In genomic region chr11:13620063-13620462, GRCh38 we compare ENCODE assay signal across 28 cellular contexts.
"Had no signal": no experiment of that assay in that cellular context is flagged by ENCODE, and none has a peak within 500 bp of the region (broad histone marks: within the 10 kb centered on the region; RNA-seq: fewer than 3 reads in every experiment).

No MANE protein-coding gene starts in this region.

- H3K27ac ChIP-seq: brain microvascular endothelial cell, esophagus muscularis mucosa, foreskin keratinocyte, gastrocnemius medialis had no signal

- H3K36me3 ChIP-seq: brain microvascular endothelial cell, esophagus muscularis mucosa, gastrocnemius medialis had no signal

- H3K9me3 ChIP-seq: gastrocnemius medialis had no signal

- DNase-seq: activated CD4-positive, alpha-beta memory T cell treated with anti-CD3 and anti-CD28 coated beads for 36 hours; activated CD4-positive, alpha-beta T cell treated with anti-CD3 and anti-CD28 coated beads for 36 hours; activated CD4-positive, alpha-beta T cell treated with anti-CD3 and anti-CD28 coated beads, Interleukin-2, amount 10 ng/mL, durations not matched to agents 24 days and 14 days; activated CD4-positive, CD25-positive, alpha-beta regulatory T cell; activated CD4-positive, CD25-positive, alpha-beta regulatory T cell treated with anti-CD3 and anti-CD28 coated beads, Interleukin-2, amount 50 U/mL, for 72 hours; activated CD8-positive, alpha-beta memory T cell treated with anti-CD3 and anti-CD28 coated beads, Interleukin-2, amount 10 ng/mL, durations not matched to agents 7 days and 5 days; activated CD8-positive, alpha-beta memory T cell treated with anti-CD3 and anti-CD28 coated beads, Interleukin-2, amount 50 U/mL, for 4 hours; activated CD8-positive, alpha-beta T cell treated with anti-CD3 and anti-CD28 coated beads, Interleukin-2, amount 10 ng/mL, durations not matched to agents 7 days and 5 days; activated gamma-delta T cell; activated naive CD4-positive, alpha-beta T cell; activated naive CD4-positive, alpha-beta T cell treated with anti-CD3 and anti-CD28 coated beads, Interleukin-2, amount 50 U/mL, for 16 hours; activated T-cell treated with anti-CD3 and anti-CD28 coated beads, Interleukin-2, amount 50 U/mL, for 1 hour; activated T-cell treated with anti-CD3 and anti-CD28 coated beads, Interleukin-2, amount 50 U/mL, for 48 hours; amniotic stem cell; anterior cingulate cortex; brain microvascular endothelial cell; caudate nucleus; cortex of kidney; dermis blood vessel endothelial cell; effector CD4-positive, alpha-beta T cell; effector memory CD8-positive, alpha-beta T cell; erythroblast; foreskin keratinocyte; gastrocnemius medialis; T-helper 2 cell had no signal

- FAIRE-seq: astrocyte, colon had no signal

- H3K4me1 ChIP-seq: esophagus muscularis mucosa, foreskin keratinocyte, gastrocnemius medialis had no signal

- ATAC-seq: activated CD4-positive, alpha-beta T cell treated with anti-CD3 and anti-CD28 coated beads for 36 hours; activated CD8-positive, alpha-beta memory T cell treated with anti-CD3 and anti-CD28 coated beads, Interleukin-2, amount 10 ng/mL, durations not matched to agents 7 days and 5 days; activated CD8-positive, alpha-beta T cell treated with anti-CD3 and anti-CD28 coated beads, Interleukin-2, amount 10 ng/mL, durations not matched to agents 7 days and 5 days; effector memory CD8-positive, alpha-beta T cell; foreskin keratinocyte; gastrocnemius medialis had no signal

- H3K27me3 ChIP-seq: brain microvascular endothelial cell, esophagus muscularis mucosa, gastrocnemius medialis had no signal

- H3K4me3 ChIP-seq: esophagus muscularis mucosa, gastrocnemius medialis had no signal
